ENCODE assay signal across 8 cellular contexts in genomic region chr7:2680792-2681490, GRCh38. TPM values are rescaled to one million over a fixed set of nuclear protein-coding genes. Genes with fewer than 3 reads are reported as not detected.
DNase-seq lines count a peak whose midpoint lies in the region; ATAC-seq, FAIRE-seq and TF ChIP-seq lines count a peak whose summit lies in the region.

No MANE protein-coding gene starts in this region.

- no peaks in the 10 kb centered on the region for H3K27me3 ChIP-seq in BJ (ENCODE audit: control insufficient read depth, insufficient read depth, low read length)

- H3K36me3 ChIP-seq in BJ (ENCODE audit: control insufficient read depth, insufficient read depth, low read length) = no peaks in the 10 kb centered on the region

- no peaks in the 10 kb centered on the region for H3K36me3 Mint-ChIP-seq in activated T-cell treated with anti-CD3 and anti-CD28 coated beads, Interleukin-2, amount 50 U/mL, for 4 hours (ENCODE audit: insufficient read depth)
- H3K36me3 Mint-ChIP-seq in natural killer cell = no peaks in the 10 kb centered on the region

- peaks cover 14% of the 10 kb centered on the region for H3K27me3 Mint-ChIP-seq in activated T-cell treated with anti-CD3 and anti-CD28 coated beads, Interleukin-2, amount 50 U/mL, for 4 hours (ENCODE audit: low read depth)
- peaks cover 11 to 15% of the 10 kb centered on the region in 2 donors for H3K27me3 Mint-ChIP-seq in natural killer cell (ENCODE audit: low read depth in 2 of 2)
- H3K27me3 Mint-ChIP-seq in stimulated activated naive CD8-positive, alpha-beta T cell treated with anti-CD3 and anti-CD28 coated beads, Interleukin-15, amount 100 ng/mL, for 72 hours = peaks cover 52% of the 10 kb centered on the region

- no peaks in the 10 kb centered on the region for H3K9me3 Mint-ChIP-seq in activated T-cell treated with anti-CD3 and anti-CD28 coated beads, Interleukin-2, amount 50 U/mL, for 4 hours
- H3K9me3 Mint-ChIP-seq in natural killer cell = no peaks in the 10 kb centered on the region
- H3K9me3 Mint-ChIP-seq in stimulated activated naive CD8-positive, alpha-beta T cell treated with anti-CD3 and anti-CD28 coated beads, Interleukin-15, amount 100 ng/mL, for 72 hours = no peaks in the 10 kb centered on the region

- intact Hi-C loops in natural killer cell (cut with micrococcal nuclease) = loop anchor here (5.0 kb wide), 2 partner anchors 204 to 229 kb away; partner anchors contain the start of gene GRIFIN

- POLR2A ChIA-PET in BJ (lab: Charles Lee) = no interaction called here

- FAIRE-seq in H54 (lab: Jason Lieb, UNC) = no peak

- peak; percentile 81 for TF ChIP-seq CTCF in BJ (IDR thresholded peaks at IDR 0.05; ENCODE audit: insufficient read depth, low read depth, low read length)
- TF ChIP-seq CTCF in natural killer cell (IDR thresholded peaks at IDR 0.05) = peak; percentile 62

- H3K4me1 Mint-ChIP-seq in activated T-cell treated with anti-CD3 and anti-CD28 coated beads, Interleukin-2, amount 50 U/mL, for 4 hours (ENCODE audit: low read depth) = no peaks in the 10 kb centered on the region
- peaks cover 0 to 4% of the 10 kb centered on the region in 2 donors for H3K4me1 Mint-ChIP-seq in natural killer cell
- no peaks in the 10 kb centered on the region for H3K4me1 Mint-ChIP-seq in stimulated activated naive CD8-positive, alpha-beta T cell treated with anti-CD3 and anti-CD28 coated beads, Interleukin-15, amount 100 ng/mL, for 72 hours

- CTCF ChIA-PET in BJ (lab: Yijun Ruan, JAX) = interaction anchor here (0.6 to 4.2 kb wide), 23 partner anchors 9 to 230 kb away, joined by 3 to 47 read pairs (median 4); no protein-coding TSS in a partner anchor

- no peak for TF ChIP-seq POLR2A in H54 (IDR thresholded peaks at IDR 0.05; ENCODE audit: low read depth, low read length)

- H3K4me3 Mint-ChIP-seq in activated T-cell treated with anti-CD3 and anti-CD28 coated beads, Interleukin-2, amount 50 U/mL, for 4 hours = no peak overlapping the region
- no peak overlapping the region for H3K4me3 Mint-ChIP-seq in natural killer cell
- H3K4me3 Mint-ChIP-seq in stimulated activated naive CD8-positive, alpha-beta T cell treated with anti-CD3 and anti-CD28 coated beads, Interleukin-15, amount 100 ng/mL, for 72 hours = no peak overlapping the region

- ATAC-seq in activated T-cell treated with anti-CD3 and anti-CD28 coated beads, Interleukin-2, amount 50 U/mL, for 4 hours = peak; percentile 60 to 61
- ATAC-seq in natural killer cell = peak; percentile 56 to 70 (median 67)
- peak; percentile 53 for ATAC-seq in stimulated activated naive CD8-positive, alpha-beta T cell treated with anti-CD3 and anti-CD28 coated beads, Interleukin-15, amount 100 ng/mL, for 72 hours
- ATAC-seq in GM19455 (IDR thresholded peaks at IDR 0.05; ENCODE audit: unreplicated experiment) = no peak

- H3K27ac Mint-ChIP-seq in natural killer cell = no peak overlapping the region
- no peak overlapping the region for H3K27ac Mint-ChIP-seq in stimulated activated naive CD8-positive, alpha-beta T cell treated with anti-CD3 and anti-CD28 coated beads, Interleukin-15, amount 100 ng/mL, for 72 hours

- no peak for DNase-seq in BJ (ENCODE audit: low read depth)
- DNase-seq in H54 (ENCODE audit: insufficient read length, low spot score) = peak; percentile 98
- peak; percentile 57 for DNase-seq in NOMO-1 treated with DMSO at 0.1 percent for 48 hours (lab: John Stamatoyannopoulos, UW; ENCODE audit: unreplicated experiment)
- peak; percentile 45 for DNase-seq in activated T-cell treated with anti-CD3 and anti-CD28 coated beads, Interleukin-2, amount 50 U/mL, for 4 hours
- peak; percentile 54 for DNase-seq in fibroblast of peridontal ligament (ENCODE audit: extremely low read depth)
- peak; percentile 53 for DNase-seq in natural killer cell
- DNase-seq in stimulated activated naive CD8-positive, alpha-beta T cell treated with anti-CD3 and anti-CD28 coated beads, Interleukin-15, amount 100 ng/mL, for 72 hours = peak in 1 of 2 donors; percentile 47

- no peak overlapping the region for H3K4me3 ChIP-seq in BJ (ENCODE audit: low read depth, low read length)

RNA-seq across cellular contexts. Expression of gene AMZ1, which starts 7.1 kb away (rescaled TPM):
- polyA plus RNA-seq in BJ (2011; rRNA removed) = 2.9 and 3.7 TPM in 2 replicates
- polyA minus RNA-seq in BJ (2011; rRNA and poly(A)+ RNA removed) = 3.8 and 4.5 TPM in 2 replicates
- total RNA-seq in activated T-cell treated with anti-CD3 and anti-CD28 coated beads, Interleukin-2, amount 50 U/mL, for 4 hours = under 1 TPM in 1 of 3 donors, not detected in 2; 0.03 TPM
- total RNA-seq in natural killer cell = 1 to 10 TPM in 1 of 3 donors, under 1 TPM in 2; 0.07 to 1.2 (median 0.27) TPM

RNA-seq across cellular contexts. Expression of gene TTYH3, which starts 49.2 kb away (rescaled TPM):
- 33.0 and 55.7 TPM in 2 replicates for polyA plus RNA-seq in BJ (2011; rRNA removed)
- polyA minus RNA-seq in BJ (2011; rRNA and poly(A)+ RNA removed) = 33.2 and 37.6 TPM in 2 replicates
- total RNA-seq in activated T-cell treated with anti-CD3 and anti-CD28 coated beads, Interleukin-2, amount 50 U/mL, for 4 hours = 10 to 100 TPM; 13.4 to 17.3 (median 15.2) TPM
- 10 to 100 TPM; 38.3 to 47.1 (median 42.4) TPM for total RNA-seq in natural killer cell
